13 cellular contexts compared by ENCODE assay signal in genomic region chr10:34916368-34916767, GRCh38.
A peak's percentile ranks its signal among the peaks of the same experiment; 100 is the strongest.
DNase-seq lines count a peak whose midpoint lies in the region; ATAC-seq and TF ChIP-seq lines count a peak whose summit lies in the region.
"Had no signal": no experiment of that assay in that cellular context is flagged by ENCODE, and none has a peak within 500 bp of the region (broad histone marks: within the 10 kb centered on the region; RNA-seq: fewer than 3 reads in every experiment).

No MANE protein-coding gene starts in this region.

- no peak for ATAC-seq in HG03520 (IDR thresholded peaks at IDR 0.05; ENCODE audit: unreplicated experiment)
- ATAC-seq in GM21737 (IDR thresholded peaks at IDR 0.05; ENCODE audit: unreplicated experiment) = no peak
- ATAC-seq: right lobe of liver had no signal

- TF ChIP-seq CTCF in epithelial cell of esophagus (IDR thresholded peaks at IDR 0.05; ENCODE audit: insufficient read depth, low read depth, low read length, missing control alignments) = no peak

- peak; percentile 38 for DNase-seq in DMS53 (lab: John Stamatoyannopoulos, UW)
- no peak for DNase-seq in DMS53 treated with DMSO at 0.1 percent for 48 hours (lab: John Stamatoyannopoulos, UW; ENCODE audit: unreplicated experiment)
- peak; percentile 84 for DNase-seq in NCI-H1694 treated with DMSO at 0.1 percent for 48 hours (lab: John Stamatoyannopoulos, UW)
- DNase-seq in epithelial cell of esophagus (ENCODE audit: low read depth) = peak; percentile 87
- peak; percentile 55 for DNase-seq in putamen (ENCODE audit: low spot score)
- no peak for DNase-seq in ecto neural progenitor cell (ENCODE audit: low spot score)
- DNase-seq: activated T-cell treated with anti-CD3 and anti-CD28 coated beads for 4 hours; left ventricle myocardium inferior; MM.1S; right lobe of liver; stimulated activated CD8-positive, alpha-beta memory T cell treated with anti-CD3 and anti-CD28 coated beads, Interleukin-4, amount 100 ng/mL, for 48 hours had no signal

- no peak overlapping the region for H3K4me3 ChIP-seq in epithelial cell of esophagus (ENCODE audit: low read length)
- H3K4me3 ChIP-seq: left ventricle myocardium inferior, right lobe of liver had no signal

Comparison
In these comparisons a context has a peak if more than half of its experiments do, and no peak if none do; other contexts are left out.
1. DNase-seq: peak in DMS53 (single experiment), NCI-H1694 treated with DMSO at 0.1 percent for 48 hours (single experiment), epithelial cell of esophagus (single experiment) and putamen (single experiment); none in DMS53 treated with DMSO at 0.1 percent for 48 hours (single experiment) and ecto neural progenitor cell (single experiment).